In genomic region chr11:114059984-114060401, GRCh38 we compare ENCODE assay signal across 8 cellular contexts. TPM values are rescaled to one million over a fixed set of nuclear protein-coding genes. Genes with fewer than 3 reads are reported as not detected.
DNase-seq lines count a peak whose midpoint lies in the region; ATAC-seq and TF ChIP-seq lines count a peak whose summit lies in the region.

No MANE protein-coding gene starts in this region.

- H3K27me3 ChIP-seq in naive thymus-derived CD4-positive, alpha-beta T cell (ENCODE audit: control insufficient read depth in 2 of 2, insufficient read depth in 2 of 2, low read length in 2 of 2) = no peaks in the 10 kb centered on the region

- peak overlapping the region; percentile 87 for H3K4me3 Mint-ChIP-seq in activated B cell treated with CpG ODN at 0.5 μM for 24 hours
- peak overlapping the region; percentile 89 to 95 (median 92) for H3K4me3 Mint-ChIP-seq in naive thymus-derived CD4-positive, alpha-beta T cell

- H3K9me3 Mint-ChIP-seq in activated B cell treated with CpG ODN at 0.5 μM for 24 hours = no peaks in the 10 kb centered on the region
- no peaks in the 10 kb centered on the region for H3K9me3 Mint-ChIP-seq in naive thymus-derived CD4-positive, alpha-beta T cell

- TF ChIP-seq CTCF in activated B cell treated with CpG ODN at 0.5 μM for 24 hours (IDR thresholded peaks at IDR 0.05) (no peak), epithelial cell of proximal tubule (conservative IDR thresholded peaks at IDR 0.05; ENCODE audit: low read depth, low read length) (peak; percentile 14)

- peak overlapping the region; percentile 91 for H3K4me3 ChIP-seq in epithelial cell of proximal tubule (ENCODE audit: low read depth, low read length)
- H3K4me3 ChIP-seq in naive thymus-derived CD4-positive, alpha-beta T cell (ENCODE audit: low read length) = peak overlapping the region; percentile 70

- H3K27ac Mint-ChIP-seq in activated B cell treated with CpG ODN at 0.5 μM for 24 hours = no peak overlapping the region
- peak overlapping the region in 6 of 9 donors; percentile 21 to 79 (median 44) for H3K27ac Mint-ChIP-seq in naive thymus-derived CD4-positive, alpha-beta T cell

- DNase-seq in NCI-H146 (lab: John Stamatoyannopoulos, UW) (peak; percentile 8), NCI-H146 treated with DMSO at 0.1 percent for 48 hours (lab: John Stamatoyannopoulos, UW; ENCODE audit: unreplicated experiment) (no peak), activated B cell treated with CpG ODN at 0.5 μM for 24 hours (no peak), epithelial cell of proximal tubule (ENCODE audit: low read depth) (no peak), SHP77 treated with DMSO at 0.1 percent for 48 hours (lab: John Stamatoyannopoulos, UW) (no peak)
- DNase-seq in naive thymus-derived CD4-positive, alpha-beta T cell = peak in 6 of 9 donors; percentile 16 to 36 (median 27)

- H3K4me1 ChIP-seq in naive thymus-derived CD4-positive, alpha-beta T cell (ENCODE audit: control insufficient read depth in 2 of 2, insufficient read depth in 2 of 2, low read length in 2 of 2) = peaks cover 0 to 10% of the 10 kb centered on the region in 2 donors

- H3K27me3 Mint-ChIP-seq in activated B cell treated with CpG ODN at 0.5 μM for 24 hours = peaks cover 37% of the 10 kb centered on the region
- H3K27me3 Mint-ChIP-seq in naive thymus-derived CD4-positive, alpha-beta T cell = peaks cover 16 to 75% (median 21%) of the 10 kb centered on the region in 5 donors

- H3K4me1 Mint-ChIP-seq in activated B cell treated with CpG ODN at 0.5 μM for 24 hours = peaks cover 16% of the 10 kb centered on the region
- H3K4me1 Mint-ChIP-seq in naive thymus-derived CD4-positive, alpha-beta T cell = peaks cover 0 to 10% (median 7%) of the 10 kb centered on the region in 7 donors

- H3K36me3 ChIP-seq in naive thymus-derived CD4-positive, alpha-beta T cell (ENCODE audit: control insufficient read depth in 2 of 3, insufficient read depth in 3 of 3, low read length in 3 of 3) = no peaks in the 10 kb centered on the region

- POLR2A ChIA-PET in activated B cell treated with CpG ODN at 0.5 μM for 24 hours (lab: Charles Lee) = interaction anchor here (0.6 to 2.3 kb wide), 5 partner anchors 10 to 201 kb away, joined by 3 to 11 read pairs (median 3); no protein-coding TSS in a partner anchor
- POLR2A ChIA-PET in naive thymus-derived CD4-positive, alpha-beta T cell (lab: Charles Lee) = interaction anchor here (0.7 to 3.5 kb wide), 14 partner anchors 11 to 138 kb away, joined by 3 to 18 read pairs (median 3); no protein-coding TSS in a partner anchor

- intact Hi-C loops in activated B cell treated with CpG ODN at 0.5 μM for 24 hours (cut with micrococcal nuclease) = loop anchor here (2.0 kb wide), 2 partner anchors 17 to 199 kb away; no protein-coding TSS in a partner anchor
- intact Hi-C loops in naive thymus-derived CD4-positive, alpha-beta T cell (cut with micrococcal nuclease) = loop anchor here (1.0 to 10.0 kb wide), 15 partner anchors 12 to 379 kb away; partner anchors contain the start of genes C11orf71 (in 1 of the 2), RBM7 (in 1 of the 2) and REXO2 (in 1 of the 2)

- no peaks in the 10 kb centered on the region for H3K36me3 Mint-ChIP-seq in activated B cell treated with CpG ODN at 0.5 μM for 24 hours (ENCODE audit: low read depth)
- H3K36me3 Mint-ChIP-seq in naive thymus-derived CD4-positive, alpha-beta T cell = peaks cover 0 to 1% (median 0%) of the 10 kb centered on the region in 5 donors

- ATAC-seq in activated B cell treated with CpG ODN at 0.5 μM for 24 hours (ENCODE audit: low read depth) (peak; percentile 45), GM21390 (IDR thresholded peaks at IDR 0.05; ENCODE audit: unreplicated experiment) (no peak), GM19397 (IDR thresholded peaks at IDR 0.05; ENCODE audit: unreplicated experiment) (no peak)
- ATAC-seq in naive thymus-derived CD4-positive, alpha-beta T cell = peak; percentile 43

- CTCF ChIA-PET in activated B cell treated with CpG ODN at 0.5 μM for 24 hours (lab: Charles Lee) = interaction anchor here (1.8 to 4.2 kb wide), 4 partner anchors 10 to 201 kb away, joined by 6 to 18 read pairs (median 6); no protein-coding TSS in a partner anchor
- CTCF ChIA-PET in naive thymus-derived CD4-positive, alpha-beta T cell (lab: Charles Lee) = interaction anchor here (1.0 to 2.7 kb wide), 10 partner anchors 11 to 201 kb away, joined by 3 to 10 read pairs (median 4); no protein-coding TSS in a partner anchor

- no peaks in the 10 kb centered on the region for H3K9me3 ChIP-seq in naive thymus-derived CD4-positive, alpha-beta T cell (ENCODE audit: control insufficient read depth in 2 of 3, low read length in 3 of 3)

- H3K27ac ChIP-seq in naive thymus-derived CD4-positive, alpha-beta T cell (ENCODE audit: low read depth, low read length) = peak overlapping the region; percentile 14

RNA-seq across cellular contexts. Expression of gene ZBTB16, which starts 0.5 kb away (rescaled TPM):
- total RNA-seq in activated B cell treated with CpG ODN at 0.5 μM for 24 hours (1.3 and 2.5 TPM in 2 replicates), epithelial cell of proximal tubule (0.17 TPM in 1 of 2 replicates, not detected in the other)
- total RNA-seq in naive thymus-derived CD4-positive, alpha-beta T cell = 10 to 100 TPM in 2 of 5 experiments, 1 to 10 TPM in 3; 3.0 to 22.1 (median 7.2) TPM
- polyA plus RNA-seq in naive thymus-derived CD4-positive, alpha-beta T cell = 10 to 100 TPM in 1 of 2 donors, 1 to 10 TPM in 1; 3.0 to 15.4 TPM

Comparison
In these comparisons a context has a peak if more than half of its experiments do, and no peak if none do; other contexts are left out.
1. DNase-seq: peak in NCI-H146 (single experiment) and naive thymus-derived CD4-positive, alpha-beta T cell (6 of 9); none in NCI-H146 treated with DMSO at 0.1 percent for 48 hours (single experiment), activated B cell treated with CpG ODN at 0.5 μM for 24 hours (single experiment), epithelial cell of proximal tubule (single experiment) and SHP77 treated with DMSO at 0.1 percent for 48 hours (single experiment).
2. ATAC-seq: peak in activated B cell treated with CpG ODN at 0.5 μM for 24 hours (single experiment) and naive thymus-derived CD4-positive, alpha-beta T cell (single experiment); none in GM21390 (single experiment) and GM19397 (single experiment).